Comparison of ENCODE assay signal across 8 cellular contexts in genomic region chr6:107668826-107669474, GRCh38.
DNase-seq lines count a peak whose midpoint lies in the region; ATAC-seq and TF ChIP-seq lines count a peak whose summit lies in the region.

No MANE protein-coding gene starts in this region.

- no peak overlapping the region for H3K4me3 Mint-ChIP-seq in type B pancreatic cell

- intact Hi-C loops in gastrocnemius medialis (cut with DNase I; ENCODE audit: low total_unique reads), result no loop called here

- no peaks in the 10 kb centered on the region for H3K27me3 ChIP-seq in gastrocnemius medialis

- no peaks in the 10 kb centered on the region for H3K9me3 ChIP-seq in gastrocnemius medialis

- DNase-seq in GM12864 (ENCODE audit: low read depth) (peak; percentile 53), cerebellar nuclear complex (lab: John Stamatoyannopoulos, UW) (peak; percentile 17 to 44), NOMO-1 treated with dmso at 0.1 percent for 144 hours (lab: John Stamatoyannopoulos, UW; ENCODE audit: unreplicated experiment) (no peak), type B pancreatic cell (ENCODE audit: extremely low spot score, unreplicated experiment) (no peak), DMS153 (lab: John Stamatoyannopoulos, UW) (no peak), gastrocnemius medialis (no peak)

- in situ Hi-C loops in gastrocnemius medialis (cut with MboI; ENCODE audit: low sequenced_read_pairs in 4 of 4), result loop anchor here in 2 of 4 donors (25.0 kb wide), 1 partner anchor 182 kb away; the partner anchor contains the start of gene SOBP (in 2 of the 2)

- peaks cover 61 to 64% of the 10 kb centered on the region in 2 donors for H3K4me1 ChIP-seq in gastrocnemius medialis

- peaks cover 67% of the 10 kb centered on the region for H3K4me1 Mint-ChIP-seq in type B pancreatic cell (ENCODE audit: unreplicated experiment)

- H3K36me3 ChIP-seq in gastrocnemius medialis, result no peaks in the 10 kb centered on the region

- H3K4me3 ChIP-seq in GM12864 (ENCODE audit: low read depth, low read length) (no peak overlapping the region), gastrocnemius medialis (no peak overlapping the region)

- H3K27ac ChIP-seq in gastrocnemius medialis, result peak overlapping the region in 1 of 4 donors; percentile 93

- no peaks in the 10 kb centered on the region for H3K9me3 Mint-ChIP-seq in type B pancreatic cell

- TF ChIP-seq CTCF in GM12864 (IDR thresholded peaks at IDR 0.05; ENCODE audit: low read depth, low read length, missing control alignments) (no peak), type B pancreatic cell (conservative IDR thresholded peaks at IDR 0.05) (no peak), gastrocnemius medialis (IDR thresholded peaks at IDR 0.05 in 4 of 5, conservative IDR thresholded peaks at IDR 0.05 in 1 of 5) (no peak)

- H3K36me3 Mint-ChIP-seq in type B pancreatic cell, result no peaks in the 10 kb centered on the region

- H3K27me3 Mint-ChIP-seq in type B pancreatic cell, result peaks cover 2% of the 10 kb centered on the region

- ATAC-seq in GM21360 (IDR thresholded peaks at IDR 0.05; ENCODE audit: unreplicated experiment), result peak; percentile 85
- ATAC-seq in HG03378 (IDR thresholded peaks at IDR 0.05; ENCODE audit: unreplicated experiment), result peak; percentile 72
- ATAC-seq in gastrocnemius medialis, result no peak

- H3K27ac Mint-ChIP-seq in type B pancreatic cell, result no peak overlapping the region

- TF ChIP-seq POLR2A in gastrocnemius medialis (IDR thresholded peaks at IDR 0.05), result no peak

Comparison
In these comparisons a context has a peak if more than half of its experiments do, and no peak if none do; other contexts are left out.
1. DNase-seq: peak in GM12864 (single experiment) and cerebellar nuclear complex (2 of 2); none in NOMO-1 treated with dmso at 0.1 percent for 144 hours (single experiment), type B pancreatic cell (single experiment), DMS153 (single experiment) and gastrocnemius medialis (0 of 2).
2. ATAC-seq: peak in GM21360 (single experiment) and HG03378 (single experiment); none in gastrocnemius medialis (0 of 2).